ENCODE assay signal across 10 cellular contexts in genomic region chr11:44133335-44133946, GRCh38. TPM values are rescaled to one million over a fixed set of nuclear protein-coding genes. Genes with fewer than 3 reads are reported as not detected.
DNase-seq lines count a peak whose midpoint lies in the region; ATAC-seq, FAIRE-seq and TF ChIP-seq lines count a peak whose summit lies in the region.
"Had no signal": no experiment of that assay in that cellular context is flagged by ENCODE, and none has a peak within 500 bp of the region (broad histone marks: within the 10 kb centered on the region; RNA-seq: fewer than 3 reads in every experiment).

No MANE protein-coding gene starts in this region.

- DNase-seq in Right ventricle myocardium superior (no peak), cardiac septum (ENCODE audit: low spot score) (no peak), OCI-LY7 (ENCODE audit: low spot score) (peak; percentile 18), pons (ENCODE audit: low spot score) (peak; percentile 46), GM19239 (ENCODE audit: insufficient read length, low spot score) (no peak)
- DNase-seq in effector CD4-positive, alpha-beta T cell = no peak
- no peak for DNase-seq in T-helper 2 cell treated with Interferon-gamma antibody and Interleukin-4, amounts not matched to agents 5 μg/mL and 100 μg/mL, for 36 hours (ENCODE audit: low spot score)

- H4K20me1 ChIP-seq in OCI-LY7 (ENCODE audit: insufficient read depth, low read length) = no peaks in the 10 kb centered on the region

- no peaks in the 10 kb centered on the region for H3K9me3 Mint-ChIP-seq in T-helper 2 cell treated with Interferon-gamma antibody and Interleukin-4, amounts not matched to agents 5 μg/mL and 100 μg/mL, for 36 hours
- H3K9me3 Mint-ChIP-seq: stimulated activated naive CD8-positive, alpha-beta T cell treated with anti-CD3 and anti-CD28 coated beads, Interleukin-15, Interleukin-2, amounts not matched to agents 100 ng/mL and 50 ng/mL, for 24 hours had no signal

- H3K4me1 ChIP-seq in OCI-LY7 (ENCODE audit: insufficient read depth, low read length, poor library complexity, severe bottlenecking) = no peaks in the 10 kb centered on the region

- TF ChIP-seq CTCF in OCI-LY7 (conservative IDR thresholded peaks at IDR 0.05; ENCODE audit: low read length) = peak; percentile 80

- peaks cover 24% of the 10 kb centered on the region for H3K36me3 Mint-ChIP-seq in T-helper 2 cell treated with Interferon-gamma antibody and Interleukin-4, amounts not matched to agents 5 μg/mL and 100 μg/mL, for 36 hours (ENCODE audit: low read depth)

- intact Hi-C loops in Right ventricle myocardium superior (cut with DNase I) = loop anchor here (5.0 kb wide), 1 partner anchor 404 kb away; no protein-coding TSS in a partner anchor
- intact Hi-C loops in cardiac septum (cut with DNase I) = loop anchor here (5.0 kb wide), 2 partner anchors 154 to 404 kb away; no protein-coding TSS in a partner anchor
- intact Hi-C loops in OCI-LY7 (cut with micrococcal nuclease; ENCODE audit: unreplicated experiment) = no loop called here

- BruUV-seq in OCI-LY7 (replicated peaks; lab: Mats Ljungman, UMichigan) = no TSS peak

- H2AFZ ChIP-seq in OCI-LY7 (ENCODE audit: low read length) = no peak overlapping the region

- H3K27ac ChIP-seq in OCI-LY7 (ENCODE audit: low read depth, low read length, poor library complexity, severe bottlenecking) = no peak overlapping the region

- H3K27ac Mint-ChIP-seq in T-helper 2 cell treated with Interferon-gamma antibody and Interleukin-4, amounts not matched to agents 5 μg/mL and 100 μg/mL, for 36 hours = no peak overlapping the region
- H3K27ac Mint-ChIP-seq: stimulated activated naive CD8-positive, alpha-beta T cell treated with anti-CD3 and anti-CD28 coated beads, Interleukin-15, Interleukin-2, amounts not matched to agents 100 ng/mL and 50 ng/mL, for 24 hours had no signal

- H3K4me1 Mint-ChIP-seq in T-helper 2 cell treated with Interferon-gamma antibody and Interleukin-4, amounts not matched to agents 5 μg/mL and 100 μg/mL, for 36 hours (ENCODE audit: low read depth) = peaks cover 3% of the 10 kb centered on the region

- no peaks in the 10 kb centered on the region for H3K9me2 ChIP-seq in OCI-LY7 (ENCODE audit: insufficient read depth, low read length)

- H3K4me3 ChIP-seq in OCI-LY7 (ENCODE audit: low read depth, low read length, poor library complexity, severe bottlenecking) = no peak overlapping the region

- ATAC-seq in Right ventricle myocardium superior (ENCODE audit: poor library complexity) (peak; percentile 57), esophagus mucosa (peak; percentile 32)

- H3K79me2 ChIP-seq in OCI-LY7 (ENCODE audit: insufficient read depth, low read depth, low read length) = no peaks in the 10 kb centered on the region

- H3K36me3 ChIP-seq in OCI-LY7 (ENCODE audit: insufficient read depth, low read length) = peaks cover 22% of the 10 kb centered on the region; the same call in 1 of the 2 replicates

- FAIRE-seq in GM19239 (lab: Jason Lieb, UNC) = no peak
- FAIRE-seq: colon had no signal

- no peaks in the 10 kb centered on the region for H3K27me3 Mint-ChIP-seq in T-helper 2 cell treated with Interferon-gamma antibody and Interleukin-4, amounts not matched to agents 5 μg/mL and 100 μg/mL, for 36 hours (ENCODE audit: low read depth)
- H3K27me3 Mint-ChIP-seq: stimulated activated naive CD8-positive, alpha-beta T cell treated with anti-CD3 and anti-CD28 coated beads, Interleukin-15, Interleukin-2, amounts not matched to agents 100 ng/mL and 50 ng/mL, for 24 hours had no signal

- H3K4me2 ChIP-seq in OCI-LY7 (ENCODE audit: low read length) = no peak overlapping the region

- no peaks in the 10 kb centered on the region for H3K9me3 ChIP-seq in OCI-LY7 (ENCODE audit: low read length)

- POLR2A ChIA-PET in OCI-LY7 (lab: Charles Lee) = interaction anchor here (1.2 kb wide), 1 partner anchor 75 kb away, joined by 3 read pairs; no protein-coding TSS in a partner anchor

- CTCF ChIA-PET in OCI-LY7 (lab: Charles Lee; ENCODE audit: unreplicated experiment) = no interaction called here

- no peak overlapping the region for H3K4me3 Mint-ChIP-seq in T-helper 2 cell treated with Interferon-gamma antibody and Interleukin-4, amounts not matched to agents 5 μg/mL and 100 μg/mL, for 36 hours
- H3K4me3 Mint-ChIP-seq: stimulated activated naive CD8-positive, alpha-beta T cell treated with anti-CD3 and anti-CD28 coated beads, Interleukin-15, Interleukin-2, amounts not matched to agents 100 ng/mL and 50 ng/mL, for 24 hours had no signal

RNA-seq across cellular contexts. Expression of gene EXT2, which starts 38.0 kb away (rescaled TPM):
- total RNA-seq in Right ventricle myocardium superior (26.1 TPM), cardiac septum (32.8 TPM), OCI-LY7 (2022) (22.3 and 25.5 TPM in 2 replicates), esophagus mucosa (28.8 TPM)
- total RNA-seq in OCI-LY7 (2014; rRNA removed; shearing (Covaris generic)) = 24.1 and 31.8 TPM in 2 replicates

Comparison
In these comparisons a context has a peak if more than half of its experiments do, and no peak if none do; other contexts are left out.
1. DNase-seq: peak in OCI-LY7 (single experiment) and pons (single experiment); none in Right ventricle myocardium superior (single experiment), cardiac septum (single experiment), effector CD4-positive, alpha-beta T cell (single experiment), T-helper 2 cell treated with Interferon-gamma antibody and Interleukin-4, amounts not matched to agents 5 μg/mL and 100 μg/mL, for 36 hours (single experiment) and GM19239 (single experiment).